ENCODE assay signal across 12 cellular contexts in genomic region chr17:64327201-64327930, GRCh38.
DNase-seq lines count a peak whose midpoint lies in the region; ATAC-seq and TF ChIP-seq lines count a peak whose summit lies in the region.
"Had no signal": no experiment of that assay in that cellular context is flagged by ENCODE, and none has a peak within 500 bp of the region (broad histone marks: within the 10 kb centered on the region; RNA-seq: fewer than 3 reads in every experiment).

No MANE protein-coding gene starts in this region.

- H3K27ac ChIP-seq in esophagus (ENCODE audit: low read depth in 2 of 2, low read length in 1 of 2) (peak overlapping the region; percentile 25 to 51), upper lobe of right lung (peak overlapping the region; percentile 86), endodermal cell (ENCODE audit: low read depth, low read length) (no peak overlapping the region)
- H3K27ac ChIP-seq: KMS-11 had no signal

- DNase-seq in activated CD8-positive, alpha-beta T cell treated with anti-CD3 and anti-CD28 coated beads for 36 hours: no peak
- no peak for DNase-seq in activated CD8-positive, alpha-beta T cell treated with anti-CD3 and anti-CD28 coated beads, Interleukin-2, amount 10 ng/mL, durations not matched to agents 7 days and 5 days
- no peak for DNase-seq in naive thymus-derived CD8-positive, alpha-beta T cell
- DNase-seq in upper lobe of right lung (no peak), NCI-H446 treated with DMSO at 0.1 percent for 48 hours (lab: John Stamatoyannopoulos, UW) (no peak), endodermal cell (no peak)
- DNase-seq: activated CD4-positive, alpha-beta memory T cell treated with anti-CD3 and anti-CD28 coated beads, Interleukin-2, amount 10 ng/mL, durations not matched to agents 7 days and 5 days; H7 had no signal

- no peaks in the 10 kb centered on the region for H3K9me3 Mint-ChIP-seq in activated CD8-positive, alpha-beta T cell treated with anti-CD3 and anti-CD28 coated beads for 36 hours
- no peaks in the 10 kb centered on the region for H3K9me3 Mint-ChIP-seq in activated CD8-positive, alpha-beta T cell treated with anti-CD3 and anti-CD28 coated beads, Interleukin-2, amount 10 ng/mL, durations not matched to agents 7 days and 5 days (ENCODE audit: insufficient read depth)
- no peaks in the 10 kb centered on the region for H3K9me3 Mint-ChIP-seq in naive thymus-derived CD8-positive, alpha-beta T cell
- H3K9me3 Mint-ChIP-seq in endodermal cell: no peaks in the 10 kb centered on the region
- H3K9me3 Mint-ChIP-seq: activated CD4-positive, alpha-beta memory T cell treated with anti-CD3 and anti-CD28 coated beads, Interleukin-2, amount 10 ng/mL, durations not matched to agents 7 days and 5 days had no signal

- peak overlapping the region; percentile 77 for H3K27ac Mint-ChIP-seq in activated CD8-positive, alpha-beta T cell treated with anti-CD3 and anti-CD28 coated beads for 36 hours
- no peak overlapping the region for H3K27ac Mint-ChIP-seq in activated CD8-positive, alpha-beta T cell treated with anti-CD3 and anti-CD28 coated beads, Interleukin-2, amount 10 ng/mL, durations not matched to agents 7 days and 5 days
- peak overlapping the region in 7 of 10 donors; percentile 79 to 95 (median 91) for H3K27ac Mint-ChIP-seq in naive thymus-derived CD8-positive, alpha-beta T cell
- H3K27ac Mint-ChIP-seq in endodermal cell: no peak overlapping the region
- H3K27ac Mint-ChIP-seq: activated CD4-positive, alpha-beta memory T cell treated with anti-CD3 and anti-CD28 coated beads, Interleukin-2, amount 10 ng/mL, durations not matched to agents 7 days and 5 days had no signal

- H3K9me3 ChIP-seq in esophagus (ENCODE audit: control insufficient read depth in 2 of 2, insufficient read depth in 1 of 2, low read depth in 1 of 2, low read length in 1 of 2): no peaks in the 10 kb centered on the region
- H3K9me3 ChIP-seq in upper lobe of right lung: no peaks in the 10 kb centered on the region
- H3K9me3 ChIP-seq in endodermal cell (ENCODE audit: control insufficient read depth, low read length): no peaks in the 10 kb centered on the region

- intact Hi-C loops in activated CD8-positive, alpha-beta T cell treated with anti-CD3 and anti-CD28 coated beads for 36 hours (cut with micrococcal nuclease): no loop called here
- intact Hi-C loops in upper lobe of right lung (cut with DNase I): no loop called here

- WGBS in esophagus, 2 donors: 56 to 59% methylated on average over 6 of the region's 6 CpGs
- WGBS in endodermal cell (ENCODE audit: insufficient coverage in 1 of 2, insufficient read length in 1 of 2), 2 experiments: 87 to 92% methylated on average over 3 to 6 of the region's 6 CpGs

- TF ChIP-seq CTCF in activated CD8-positive, alpha-beta T cell treated with anti-CD3 and anti-CD28 coated beads for 36 hours (IDR thresholded peaks at IDR 0.05): no peak
- TF ChIP-seq CTCF in upper lobe of right lung (IDR thresholded peaks at IDR 0.05) (no peak), endodermal cell (conservative IDR thresholded peaks at IDR 0.05) (no peak)

- no peak overlapping the region for H3K4me3 ChIP-seq in esophagus (ENCODE audit: low read depth in 1 of 2, low read length in 2 of 2)
- H3K4me3 ChIP-seq in upper lobe of right lung: no peak overlapping the region
- no peak overlapping the region for H3K4me3 ChIP-seq in endodermal cell (ENCODE audit: low read length)
- H3K4me3 ChIP-seq: smooth muscle cell had no signal

- peaks cover 12% of the 10 kb centered on the region for H3K36me3 Mint-ChIP-seq in activated CD8-positive, alpha-beta T cell treated with anti-CD3 and anti-CD28 coated beads for 36 hours (ENCODE audit: low read depth)
- H3K36me3 Mint-ChIP-seq in activated CD8-positive, alpha-beta T cell treated with anti-CD3 and anti-CD28 coated beads, Interleukin-2, amount 10 ng/mL, durations not matched to agents 7 days and 5 days (ENCODE audit: low read depth): peaks cover 45% of the 10 kb centered on the region
- H3K36me3 Mint-ChIP-seq in naive thymus-derived CD8-positive, alpha-beta T cell: peaks cover 0 to 63% (median 2%) of the 10 kb centered on the region in 3 donors
- H3K36me3 Mint-ChIP-seq in endodermal cell (ENCODE audit: low read depth): no peaks in the 10 kb centered on the region

- POLR2A ChIA-PET in activated CD8-positive, alpha-beta T cell treated with anti-CD3 and anti-CD28 coated beads for 36 hours (lab: Charles Lee): no interaction called here
- POLR2A ChIA-PET in activated CD8-positive, alpha-beta T cell treated with anti-CD3 and anti-CD28 coated beads, Interleukin-2, amount 10 ng/mL, durations not matched to agents 7 days and 5 days (lab: Charles Lee): no interaction called here
- POLR2A ChIA-PET in naive thymus-derived CD8-positive, alpha-beta T cell (lab: Charles Lee): interaction anchor here (0.8 to 1.2 kb wide), 5 partner anchors 21 to 181 kb away, joined by 3 read pairs; no protein-coding TSS in a partner anchor

- H3K4me1 ChIP-seq in esophagus (ENCODE audit: control insufficient read depth in 2 of 2, insufficient read depth in 2 of 2, low read length in 1 of 2) (no peaks in the 10 kb centered on the region), upper lobe of right lung (peaks cover 53% of the 10 kb centered on the region), endodermal cell (ENCODE audit: control insufficient read depth, insufficient read depth, low read length) (peaks cover 7% of the 10 kb centered on the region)

- H3K36me3 ChIP-seq in esophagus (ENCODE audit: control insufficient read depth in 2 of 2, insufficient read depth in 2 of 2, low read length in 1 of 2): no peaks in the 10 kb centered on the region
- H3K36me3 ChIP-seq in upper lobe of right lung: peaks cover 16% of the 10 kb centered on the region
- H3K36me3 ChIP-seq in endodermal cell (ENCODE audit: control insufficient read depth, insufficient read depth, low read length): no peaks in the 10 kb centered on the region

- H3K4me3 Mint-ChIP-seq in activated CD8-positive, alpha-beta T cell treated with anti-CD3 and anti-CD28 coated beads for 36 hours: no peak overlapping the region
- no peak overlapping the region for H3K4me3 Mint-ChIP-seq in activated CD8-positive, alpha-beta T cell treated with anti-CD3 and anti-CD28 coated beads, Interleukin-2, amount 10 ng/mL, durations not matched to agents 7 days and 5 days
- H3K4me3 Mint-ChIP-seq in naive thymus-derived CD8-positive, alpha-beta T cell: peak overlapping the region in 5 of 10 donors; percentile 12 to 50 (median 34)
- H3K4me3 Mint-ChIP-seq in endodermal cell: no peak overlapping the region
- H3K4me3 Mint-ChIP-seq: activated CD4-positive, alpha-beta memory T cell treated with anti-CD3 and anti-CD28 coated beads, Interleukin-2, amount 10 ng/mL, durations not matched to agents 7 days and 5 days had no signal

- CTCF ChIA-PET in activated CD8-positive, alpha-beta T cell treated with anti-CD3 and anti-CD28 coated beads for 36 hours (lab: Charles Lee): interaction anchor here (0.7 to 2.3 kb wide), 5 partner anchors 22 to 194 kb away, joined by 3 to 9 read pairs (median 3); no protein-coding TSS in a partner anchor
- CTCF ChIA-PET in activated CD8-positive, alpha-beta T cell treated with anti-CD3 and anti-CD28 coated beads, Interleukin-2, amount 10 ng/mL, durations not matched to agents 7 days and 5 days (lab: Charles Lee): interaction anchor here (6.9 kb wide), 1 partner anchor 91 kb away, joined by 55 read pairs; no protein-coding TSS in a partner anchor

- H3K27me3 ChIP-seq in esophagus (ENCODE audit: control insufficient read depth in 1 of 2, insufficient read depth in 2 of 2, low read length in 2 of 2): no peaks in the 10 kb centered on the region
- no peaks in the 10 kb centered on the region for H3K27me3 ChIP-seq in upper lobe of right lung
- no peaks in the 10 kb centered on the region for H3K27me3 ChIP-seq in endodermal cell (ENCODE audit: control insufficient read depth, insufficient read depth, low read length, poor library complexity, severe bottlenecking)

- no peaks in the 10 kb centered on the region for H3K27me3 Mint-ChIP-seq in activated CD8-positive, alpha-beta T cell treated with anti-CD3 and anti-CD28 coated beads for 36 hours
- no peaks in the 10 kb centered on the region for H3K27me3 Mint-ChIP-seq in activated CD8-positive, alpha-beta T cell treated with anti-CD3 and anti-CD28 coated beads, Interleukin-2, amount 10 ng/mL, durations not matched to agents 7 days and 5 days (ENCODE audit: low read depth)
- no peaks in the 10 kb centered on the region for H3K27me3 Mint-ChIP-seq in naive thymus-derived CD8-positive, alpha-beta T cell
- H3K27me3 Mint-ChIP-seq in endodermal cell (ENCODE audit: insufficient read depth): no peaks in the 10 kb centered on the region

- no peak overlapping the region for H3K9ac ChIP-seq in endodermal cell (ENCODE audit: extremely low read depth, low read length, poor library complexity, severe bottlenecking)
- H3K9ac ChIP-seq: KMS-11 had no signal

- H3K4me1 Mint-ChIP-seq in activated CD8-positive, alpha-beta T cell treated with anti-CD3 and anti-CD28 coated beads for 36 hours (ENCODE audit: low read depth): peaks cover 41% of the 10 kb centered on the region
- peaks cover 5% of the 10 kb centered on the region for H3K4me1 Mint-ChIP-seq in activated CD8-positive, alpha-beta T cell treated with anti-CD3 and anti-CD28 coated beads, Interleukin-2, amount 10 ng/mL, durations not matched to agents 7 days and 5 days (ENCODE audit: low read depth)
- peaks cover 17 to 47% (median 29%) of the 10 kb centered on the region in 4 donors for H3K4me1 Mint-ChIP-seq in naive thymus-derived CD8-positive, alpha-beta T cell
- peaks cover 16% of the 10 kb centered on the region for H3K4me1 Mint-ChIP-seq in endodermal cell

- ATAC-seq in activated CD8-positive, alpha-beta T cell treated with anti-CD3 and anti-CD28 coated beads for 36 hours: no peak
- ATAC-seq in activated CD8-positive, alpha-beta T cell treated with anti-CD3 and anti-CD28 coated beads, Interleukin-2, amount 10 ng/mL, durations not matched to agents 7 days and 5 days: no peak
- no peak for ATAC-seq in naive thymus-derived CD8-positive, alpha-beta T cell
- ATAC-seq in upper lobe of right lung (no peak), GM19397 (IDR thresholded peaks at IDR 0.05; ENCODE audit: unreplicated experiment) (no peak)

Comparison
In these comparisons a context has a peak if more than half of its experiments do, and no peak if none do; other contexts are left out.
1. H3K27ac Mint-ChIP-seq: peak in activated CD8-positive, alpha-beta T cell treated with anti-CD3 and anti-CD28 coated beads for 36 hours (single experiment) and naive thymus-derived CD8-positive, alpha-beta T cell (7 of 10); none in activated CD8-positive, alpha-beta T cell treated with anti-CD3 and anti-CD28 coated beads, Interleukin-2, amount 10 ng/mL, durations not matched to agents 7 days and 5 days (single experiment) and endodermal cell (single experiment).